13 cellular contexts compared by ENCODE assay signal in the genomic region with DNA sequence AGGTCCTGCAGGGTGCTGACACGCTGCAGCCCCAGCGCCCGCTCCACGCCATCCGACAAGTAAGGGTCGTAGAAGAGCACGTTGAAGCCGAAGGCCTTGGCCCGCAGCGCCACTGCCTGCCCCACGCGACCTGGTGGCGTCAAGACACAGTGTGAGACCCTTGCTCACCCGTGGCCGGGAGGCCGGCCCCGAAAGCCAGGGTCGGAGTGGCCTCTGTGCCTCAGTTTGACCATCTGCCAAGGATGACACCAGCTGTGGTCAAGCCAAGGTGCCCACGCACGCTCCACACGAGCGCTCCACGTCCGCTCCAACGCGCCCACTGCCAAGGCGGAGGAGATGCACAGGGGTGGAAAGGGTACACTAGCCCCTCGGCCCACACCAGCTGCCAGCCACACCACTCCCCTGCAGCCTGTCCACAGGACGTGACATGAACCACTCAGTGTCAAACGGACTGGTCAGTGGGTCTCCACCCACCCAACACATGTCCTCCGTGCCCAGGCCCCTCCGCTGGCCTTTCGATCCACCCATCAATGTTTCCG. TPM values are rescaled to one million over a fixed set of nuclear protein-coding genes. Genes with fewer than 3 reads are reported as not detected.
DNase-seq lines count a peak whose midpoint lies in the region; ATAC-seq and TF ChIP-seq lines count a peak whose summit lies in the region.
"Had no signal": no experiment of that assay in that cellular context is flagged by ENCODE, and none has a peak within 500 bp of the region (broad histone marks: within the 10 kb centered on the region; RNA-seq: fewer than 3 reads in every experiment).

No MANE protein-coding gene starts in this region.

- peak overlapping the region; percentile 87 for H3K4me2 ChIP-seq in OCI-LY7 (ENCODE audit: low read length)
- H3K4me2 ChIP-seq: PC-9 had no signal

- no peaks in the 10 kb centered on the region for H3K9me2 ChIP-seq in OCI-LY7 (ENCODE audit: insufficient read depth, low read length)

- no peak overlapping the region for H3K27ac Mint-ChIP-seq in activated naive CD4-positive, alpha-beta T cell treated with anti-CD3 and anti-CD28 coated beads, Interleukin-2, amount 50 U/mL, for 24 hours
- peak overlapping the region; percentile 85 to 90 for H3K27ac Mint-ChIP-seq in stimulated activated naive CD8-positive, alpha-beta T cell treated with anti-CD3 and anti-CD28 coated beads, Interleukin-15, amount 100 ng/mL, for 72 hours

- no peak for TF ChIP-seq CTCF in OCI-LY7 (conservative IDR thresholded peaks at IDR 0.05; ENCODE audit: low read length)

- no peaks in the 10 kb centered on the region for H3K27me3 ChIP-seq in duodenal mucosa (ENCODE audit: control insufficient read depth in 1 of 2, insufficient read depth in 2 of 2, low read length in 2 of 2)

- peaks cover 17% of the 10 kb centered on the region; the same call in 1 of the 2 replicates for H3K79me2 ChIP-seq in OCI-LY7 (ENCODE audit: insufficient read depth, low read depth, low read length)

- H3K27ac ChIP-seq in OCI-LY7 (ENCODE audit: low read depth, low read length, poor library complexity, severe bottlenecking) (peak overlapping the region; percentile 99), duodenal mucosa (ENCODE audit: low read depth, low read length) (peak overlapping the region; percentile 39)
- H3K27ac ChIP-seq: PC-9 had no signal

- BruUV-seq in OCI-LY7 (replicated peaks; lab: Mats Ljungman, UMichigan): no TSS peak

- H3K4me1 Mint-ChIP-seq in activated naive CD4-positive, alpha-beta T cell treated with anti-CD3 and anti-CD28 coated beads, Interleukin-2, amount 50 U/mL, for 24 hours: peaks cover 38% of the 10 kb centered on the region
- H3K4me1 Mint-ChIP-seq in stimulated activated naive CD8-positive, alpha-beta T cell treated with anti-CD3 and anti-CD28 coated beads, Interleukin-15, amount 100 ng/mL, for 72 hours: peaks cover 48% of the 10 kb centered on the region

- no peaks in the 10 kb centered on the region for H3K27me3 Mint-ChIP-seq in activated naive CD4-positive, alpha-beta T cell treated with anti-CD3 and anti-CD28 coated beads, Interleukin-2, amount 50 U/mL, for 24 hours
- H3K27me3 Mint-ChIP-seq in stimulated activated naive CD8-positive, alpha-beta T cell treated with anti-CD3 and anti-CD28 coated beads, Interleukin-15, amount 100 ng/mL, for 72 hours: no peaks in the 10 kb centered on the region

- POLR2A ChIA-PET in OCI-LY7 (lab: Charles Lee): interaction anchor here (0.8 kb wide), 1 partner anchor 42 kb away, joined by 3 read pairs; no protein-coding TSS in a partner anchor

- H3K4me1 ChIP-seq in OCI-LY7 (ENCODE audit: insufficient read depth, low read length, poor library complexity, severe bottlenecking) (peaks cover 70% of the 10 kb centered on the region), duodenal mucosa (ENCODE audit: control insufficient read depth in 1 of 2, insufficient read depth in 2 of 2, low read length in 2 of 2) (peaks cover 17 to 36% of the 10 kb centered on the region in 2 donors)

- no peaks in the 10 kb centered on the region for H3K9me3 ChIP-seq in OCI-LY7 (ENCODE audit: low read length)
- no peaks in the 10 kb centered on the region for H3K9me3 ChIP-seq in duodenal mucosa (ENCODE audit: control insufficient read depth in 1 of 2, low read length in 2 of 2)

- no peak overlapping the region for H3K9ac ChIP-seq in duodenal mucosa (ENCODE audit: low read depth in 1 of 2, low read length in 2 of 2)

- no peaks in the 10 kb centered on the region for H3K9me3 Mint-ChIP-seq in activated naive CD4-positive, alpha-beta T cell treated with anti-CD3 and anti-CD28 coated beads, Interleukin-2, amount 50 U/mL, for 24 hours
- H3K9me3 Mint-ChIP-seq in stimulated activated naive CD8-positive, alpha-beta T cell treated with anti-CD3 and anti-CD28 coated beads, Interleukin-15, amount 100 ng/mL, for 72 hours: no peaks in the 10 kb centered on the region

- CTCF ChIA-PET in OCI-LY7 (lab: Charles Lee; ENCODE audit: unreplicated experiment): interaction anchor here (0.8 kb wide), 1 partner anchor 49 kb away, joined by 3 read pairs; no protein-coding TSS in a partner anchor

- no peak overlapping the region for H2AFZ ChIP-seq in OCI-LY7 (ENCODE audit: low read length)
- H2AFZ ChIP-seq: PC-9 had no signal

- no peak for DNase-seq in activated naive CD4-positive, alpha-beta T cell treated with anti-CD3 and anti-CD28 coated beads, Interleukin-2, amount 50 U/mL, for 16 hours
- no peak for DNase-seq in OCI-LY7 (ENCODE audit: low spot score)
- DNase-seq in stimulated activated naive CD8-positive, alpha-beta T cell treated with anti-CD3 and anti-CD28 coated beads, Interleukin-15, amount 100 ng/mL, for 72 hours: no peak
- DNase-seq: DMS 273 treated with DMSO at 0.1 percent for 48 hours, mesendoderm, NCI-H446 treated with DMSO at 0.1 percent for 48 hours, PC-9 had no signal

- peak overlapping the region; percentile 52 for H3K4me3 ChIP-seq in OCI-LY7 (ENCODE audit: low read depth, low read length, poor library complexity, severe bottlenecking)
- H3K4me3 ChIP-seq in duodenal mucosa (ENCODE audit: low read depth in 1 of 2, low read length in 2 of 2): no peak overlapping the region
- H3K4me3 ChIP-seq: PC-9, skin epidermis had no signal

- no peaks in the 10 kb centered on the region for H4K20me1 ChIP-seq in OCI-LY7 (ENCODE audit: insufficient read depth, low read length)

- H3K36me3 Mint-ChIP-seq in activated naive CD4-positive, alpha-beta T cell treated with anti-CD3 and anti-CD28 coated beads, Interleukin-2, amount 50 U/mL, for 24 hours: peaks cover 6% of the 10 kb centered on the region

- peak overlapping the region; percentile 49 for H3K4me3 Mint-ChIP-seq in activated naive CD4-positive, alpha-beta T cell treated with anti-CD3 and anti-CD28 coated beads, Interleukin-2, amount 50 U/mL, for 24 hours
- H3K4me3 Mint-ChIP-seq in stimulated activated naive CD8-positive, alpha-beta T cell treated with anti-CD3 and anti-CD28 coated beads, Interleukin-15, amount 100 ng/mL, for 72 hours: peak overlapping the region; percentile 75 to 82

- no peak for ATAC-seq in stimulated activated naive CD8-positive, alpha-beta T cell treated with anti-CD3 and anti-CD28 coated beads, Interleukin-15, amount 100 ng/mL, for 72 hours
- ATAC-seq in HG03520 (IDR thresholded peaks at IDR 0.05; ENCODE audit: unreplicated experiment) (no peak), HG03039 (IDR thresholded peaks at IDR 0.05; ENCODE audit: unreplicated experiment) (no peak), HG03095 (IDR thresholded peaks at IDR 0.05; ENCODE audit: unreplicated experiment) (no peak)

- intact Hi-C loops in OCI-LY7 (cut with micrococcal nuclease; ENCODE audit: unreplicated experiment): no loop called here

- H3K36me3 ChIP-seq in OCI-LY7 (ENCODE audit: insufficient read depth, low read length): peaks cover 68% of the 10 kb centered on the region
- peaks cover 28 to 65% of the 10 kb centered on the region in 2 donors for H3K36me3 ChIP-seq in duodenal mucosa (ENCODE audit: control insufficient read depth in 1 of 2, insufficient read depth in 2 of 2, low read length in 2 of 2)

RNA-seq across cellular contexts. Expression of gene CTBP1, which starts 32.8 kb away (rescaled TPM):
- total RNA-seq in OCI-LY7 (2014; rRNA removed; shearing (Covaris generic)): 286 and 311 TPM in 2 replicates
- 228 and 238 TPM in 2 replicates for total RNA-seq in OCI-LY7 (2022)

RNA-seq across cellular contexts. Expression of gene SPON2, which starts 43.8 kb away (rescaled TPM):
- total RNA-seq in OCI-LY7 (2014; rRNA removed; shearing (Covaris generic)): 4.7 and 8.4 TPM in 2 replicates
- total RNA-seq in OCI-LY7 (2022): 33.3 and 35.3 TPM in 2 replicates
